In the genomic region with DNA sequence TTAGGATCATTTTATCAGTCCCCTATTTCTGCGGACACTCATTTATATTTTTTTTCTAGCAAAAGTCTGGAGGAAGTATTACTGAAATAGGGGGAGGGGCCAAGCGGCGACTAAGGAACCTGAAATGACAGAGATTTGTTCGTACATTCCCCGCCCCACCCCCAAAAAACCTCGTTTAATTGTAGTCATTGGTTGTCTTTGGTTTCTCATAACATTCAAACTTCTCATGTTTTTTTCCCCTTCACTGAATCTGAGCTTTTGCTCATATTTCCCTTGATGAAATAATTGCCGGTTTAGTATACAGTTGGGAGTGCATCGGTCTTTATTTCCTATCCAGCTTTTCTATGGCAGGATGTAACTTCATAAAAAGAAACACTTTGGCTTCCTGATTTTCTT, we compare ENCODE assay signal across 8 cellular contexts.
A peak's percentile ranks its signal among the peaks of the same experiment; 100 is the strongest.
DNase-seq lines count a peak whose midpoint lies in the region; FAIRE-seq lines count a peak whose summit lies in the region.

No MANE protein-coding gene starts in this region.

- no peaks in the 10 kb centered on the region for H3K9me3 ChIP-seq in iPS-15b (ENCODE audit: control insufficient read depth, insufficient read depth, low read length)

- DNase-seq in EL = peak; percentile 44
- DNase-seq in NCI-H748 (lab: John Stamatoyannopoulos, UW; ENCODE audit: unreplicated experiment) = peak; percentile 63
- DNase-seq in activated naive CD4-positive, alpha-beta T cell (lab: John Stamatoyannopoulos, UW) = peak in 3 of 4 experiments; percentile 13 to 54 (median 21)
- DNase-seq in stimulated activated CD4-positive, alpha-beta T cell treated with anti-CD3 and anti-CD28 coated beads, Interleukin-4, amount 100 ng/mL, for 1 hour = peak; percentile 66
- DNase-seq in HTR-8/SVneo (ENCODE audit: insufficient read length, low spot score) = no peak
- no peak for DNase-seq in hepatic stellate cell (ENCODE audit: low spot score)
- no peak for DNase-seq in AG08396 (ENCODE audit: low spot score)

- peaks cover 9% of the 10 kb centered on the region for H3K4me1 ChIP-seq in iPS-15b (ENCODE audit: control insufficient read depth, insufficient read depth, low read length)

- peak overlapping the region; percentile 71 for H3K4me3 ChIP-seq in iPS-15b (ENCODE audit: low read depth, low read length)

- peaks cover 9% of the 10 kb centered on the region for H3K27me3 ChIP-seq in iPS-15b (ENCODE audit: control insufficient read depth, insufficient read depth, low read length)

- no peaks in the 10 kb centered on the region for H3K36me3 ChIP-seq in iPS-15b (ENCODE audit: control insufficient read depth, insufficient read depth, low read length)

- FAIRE-seq in HTR-8/SVneo (lab: Jason Lieb, UNC) = no peak

- H3K9ac ChIP-seq in iPS-15b (ENCODE audit: low read depth, low read length) = no peak overlapping the region

Comparison
In these comparisons a context has a peak if more than half of its experiments do, and no peak if none do; other contexts are left out.
1. DNase-seq: peak in EL (single experiment), NCI-H748 (single experiment), activated naive CD4-positive, alpha-beta T cell (3 of 4) and stimulated activated CD4-positive, alpha-beta T cell treated with anti-CD3 and anti-CD28 coated beads, Interleukin-4, amount 100 ng/mL, for 1 hour (single experiment); none in HTR-8/SVneo (single experiment), hepatic stellate cell (single experiment) and AG08396 (single experiment).